Comparison of ENCODE assay signal across 8 cellular contexts in the genomic region with DNA sequence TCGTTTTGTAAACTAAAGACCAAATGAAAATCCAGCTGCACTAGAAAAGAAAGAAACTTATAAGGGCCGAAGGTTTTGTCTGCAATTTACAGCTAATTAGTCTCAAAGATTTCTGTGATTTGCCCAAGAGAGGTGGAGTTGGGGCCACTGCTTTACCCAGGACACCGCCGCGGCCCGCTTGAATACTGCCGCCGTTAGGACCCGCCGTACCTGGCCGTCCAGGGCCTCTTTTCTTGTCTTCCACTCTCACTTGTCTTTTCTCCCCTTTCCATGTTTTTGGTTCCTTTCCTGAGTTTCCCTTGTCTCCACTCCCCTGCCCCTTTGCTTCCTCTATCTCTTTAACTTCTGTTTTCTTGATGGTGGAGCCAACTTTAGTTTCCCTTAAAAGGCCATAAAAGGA. TPM values are rescaled to one million over a fixed set of nuclear protein-coding genes. Genes with fewer than 3 reads are reported as not detected.
DNase-seq lines count a peak whose midpoint lies in the region; ATAC-seq and TF ChIP-seq lines count a peak whose summit lies in the region.

No MANE protein-coding gene starts in this region.

- no peaks in the 10 kb centered on the region for H3K27me3 ChIP-seq in Panc1 (ENCODE audit: control insufficient read depth, insufficient read depth, low read length)

- H3K36me3 ChIP-seq in Panc1 (ENCODE audit: control insufficient read depth, insufficient read depth, low read length): no peaks in the 10 kb centered on the region

- WGBS in lower leg skin, 2 donors: 0 to 1% methylated on average over 11 of the region's 11 CpGs

- no peak for TF ChIP-seq POLR2A in lower leg skin (IDR thresholded peaks at IDR 0.05)

- peak overlapping the region; percentile 77 to 86 for H3K4me3 ChIP-seq in Panc1 (ENCODE audit: low read depth in 2 of 2, low read length in 2 of 2)
- peak overlapping the region; percentile 40 for H3K4me3 ChIP-seq in lower leg skin (ENCODE audit: low read depth, poor library complexity, severe bottlenecking)

- peak; percentile 12 for DNase-seq in activated naive CD4-positive, alpha-beta T cell treated with Interleukin-2 at 50 U/mL for 16 hours
- no peak for DNase-seq in activated naive CD4-positive, alpha-beta T cell treated with anti-CD3 and anti-CD28 coated beads, Interleukin-2, amount 50 U/mL, for 16 hours
- no peak for DNase-seq in Panc1 (ENCODE audit: low read depth, low spot score)
- DNase-seq in lower leg skin (ENCODE audit: low spot score in 2 of 2): peak in 1 of 2 donors; percentile 90
- DNase-seq in substantia nigra (lab: John Stamatoyannopoulos, UW): peak in 7 of 49 donors; percentile 3 to 19 (median 11)
- DNase-seq in NCI-H345 treated with DMSO at 0.1 percent for 48 hours (lab: John Stamatoyannopoulos, UW; ENCODE audit: unreplicated experiment): no peak

- in situ Hi-C loops in Panc1 (cut with HindIII; ENCODE audit: low pct_unique_long_range_greater_than_20kb, low sequenced_read_pairs): no loop called here

- ATAC-seq in Panc1: no peak
- ATAC-seq in GM19452 (IDR thresholded peaks at IDR 0.05; ENCODE audit: unreplicated experiment): no peak

- H3K27ac ChIP-seq in Panc1 (ENCODE audit: low read length) (peak overlapping the region; percentile 100), cingulate gyrus (ENCODE audit: low read depth, low read length) (peak overlapping the region; percentile 16), substantia nigra (ENCODE audit: low read depth, low read length, poor library complexity, severe bottlenecking) (peak overlapping the region; percentile 81)

- no peaks in the 10 kb centered on the region for H3K9me3 ChIP-seq in Panc1 (ENCODE audit: control insufficient read depth, insufficient read depth, low read depth, low read length)

- CTCF ChIA-PET in Panc1 (lab: Charles Lee): interaction anchor here (0.5 to 1.3 kb wide), 2 partner anchors 16 to 913 kb away, joined by 3 to 8 read pairs; partner anchors contain the start of gene CCNL1

- H3K4me1 ChIP-seq in Panc1 (ENCODE audit: control insufficient read depth, insufficient read depth, low read length): peaks cover 14% of the 10 kb centered on the region

- no peak for TF ChIP-seq CTCF in Panc1 (IDR thresholded peaks at IDR 0.05)
- TF ChIP-seq CTCF in lower leg skin (IDR thresholded peaks at IDR 0.05): no peak

- intact Hi-C loops in Panc1 (cut with micrococcal nuclease; ENCODE audit: unreplicated experiment) (loop anchor here (1.0 kb wide), 1 partner anchor 15 kb away; the partner anchor contains the start of gene CCNL1), lower leg skin (cut with DNase I; ENCODE audit: low total_unique reads) (no loop called here)

- no TSS peak for BruUV-seq in Panc1 (replicated peaks; lab: Mats Ljungman, UMichigan)

- POLR2A ChIA-PET in Panc1 (lab: Charles Lee): interaction anchor here (0.7 to 3.4 kb wide), 4 partner anchors 15 to 26 kb away, joined by 3 to 59 read pairs (median 4); partner anchors contain the start of gene CCNL1

RNA-seq across cellular contexts. Expression of gene CCNL1, which starts 15.7 kb away (rescaled TPM):
- total RNA-seq in Panc1 (2021; ENCODE audit: unreplicated experiment): 118 TPM
- polyA plus RNA-seq in Panc1 (2012; ENCODE audit: insufficient read length): 48.3 TPM
- total RNA-seq in lower leg skin: 100 to 1,000 TPM; 113 to 308 (median 155) TPM

Comparison
In these comparisons a context has a peak if more than half of its experiments do, and no peak if none do; other contexts are left out.
1. H3K27ac ChIP-seq: peak in every context shown above with its lines; median percentile 100 in Panc1; 81 in substantia nigra; 16 in cingulate gyrus.